ENCODE assay signal across 9 cellular contexts in genomic region chr12:96501139-96501741, GRCh38. TPM values are rescaled to one million over a fixed set of nuclear protein-coding genes. Genes with fewer than 3 reads are reported as not detected.
DNase-seq lines count a peak whose midpoint lies in the region; ATAC-seq, FAIRE-seq and TF ChIP-seq lines count a peak whose summit lies in the region.
"Had no signal": no experiment of that assay in that cellular context is flagged by ENCODE, and none has a peak within 500 bp of the region (broad histone marks: within the 10 kb centered on the region; RNA-seq: fewer than 3 reads in every experiment).

No MANE protein-coding gene starts in this region.

- no peaks in the 10 kb centered on the region for H3K36me3 ChIP-seq in HUES6 (ENCODE audit: control insufficient read depth, insufficient read depth, low read length)

- no peak for FAIRE-seq in frontal cortex (lab: Jason Lieb, UNC)

- H3K9me3 Mint-ChIP-seq in nephron = no peaks in the 10 kb centered on the region

- H3K4me3 ChIP-seq in GM08714 (ENCODE audit: low read length) (peak overlapping the region; percentile 25; the same call in 1 of the 2 replicates), HUES6 (ENCODE audit: low read depth, low read length) (no peak overlapping the region), epithelial cell of esophagus (ENCODE audit: low read length) (no peak overlapping the region)

- H3K27ac ChIP-seq in HUES6 (ENCODE audit: low read depth, low read length) = peak overlapping the region; percentile 77

- H3K27me3 ChIP-seq in HUES6 (ENCODE audit: control insufficient read depth, insufficient read depth, low read length) = no peaks in the 10 kb centered on the region

- H3K36me3 Mint-ChIP-seq in nephron (ENCODE audit: low read depth) = no peaks in the 10 kb centered on the region
- H3K36me3 Mint-ChIP-seq: brain had no signal

- peak overlapping the region; percentile 18 to 74 (median 73) for H3K27ac Mint-ChIP-seq in nephron

- DNase-seq in UCSD-AML1 (lab: John Stamatoyannopoulos, UW; ENCODE audit: unreplicated experiment) (peak; percentile 49), epithelial cell of esophagus (ENCODE audit: low read depth) (peak; percentile 89), T-helper 9 cell (no peak), frontal cortex (ENCODE audit: low spot score in 2 of 2) (no peak)

- no peaks in the 10 kb centered on the region for H3K4me1 Mint-ChIP-seq in nephron

- H3K27me3 Mint-ChIP-seq in nephron (ENCODE audit: low read depth) = no peaks in the 10 kb centered on the region
- H3K27me3 Mint-ChIP-seq: brain had no signal

- TF ChIP-seq CTCF in epithelial cell of esophagus (IDR thresholded peaks at IDR 0.05; ENCODE audit: insufficient read depth, low read depth, low read length, missing control alignments) (no peak), nephron (IDR thresholded peaks at IDR 0.05; ENCODE audit: unreplicated experiment in 3 of 3) (no peak)

- no peaks in the 10 kb centered on the region; the same call in 1 of the 2 replicates for H3K9me3 ChIP-seq in HUES6 (ENCODE audit: control insufficient read depth, insufficient read depth, low read depth, low read length)

- H3K4me3 Mint-ChIP-seq in nephron = no peak overlapping the region
- H3K4me3 Mint-ChIP-seq: brain had no signal

- ATAC-seq in GM21528 (IDR thresholded peaks at IDR 0.05; ENCODE audit: low FRiP score, unreplicated experiment) = peak; percentile 69

- H3K4me1 ChIP-seq in HUES6 (ENCODE audit: control insufficient read depth, insufficient read depth, low read length) = peaks cover 5% of the 10 kb centered on the region

- H3K9ac ChIP-seq in HUES6 (ENCODE audit: low read length) = no peak overlapping the region

RNA-seq across cellular contexts. Expression of gene CFAP54, which starts 11.9 kb away (rescaled TPM):
- 5.3 TPM for total RNA-seq in frontal cortex

Comparison
In these comparisons a context has a peak if more than half of its experiments do, and no peak if none do; other contexts are left out.
1. DNase-seq: peak in UCSD-AML1 (single experiment) and epithelial cell of esophagus (single experiment); none in T-helper 9 cell (single experiment) and frontal cortex (0 of 2).